Comparison of ENCODE assay signal across 9 cellular contexts in the genomic region with DNA sequence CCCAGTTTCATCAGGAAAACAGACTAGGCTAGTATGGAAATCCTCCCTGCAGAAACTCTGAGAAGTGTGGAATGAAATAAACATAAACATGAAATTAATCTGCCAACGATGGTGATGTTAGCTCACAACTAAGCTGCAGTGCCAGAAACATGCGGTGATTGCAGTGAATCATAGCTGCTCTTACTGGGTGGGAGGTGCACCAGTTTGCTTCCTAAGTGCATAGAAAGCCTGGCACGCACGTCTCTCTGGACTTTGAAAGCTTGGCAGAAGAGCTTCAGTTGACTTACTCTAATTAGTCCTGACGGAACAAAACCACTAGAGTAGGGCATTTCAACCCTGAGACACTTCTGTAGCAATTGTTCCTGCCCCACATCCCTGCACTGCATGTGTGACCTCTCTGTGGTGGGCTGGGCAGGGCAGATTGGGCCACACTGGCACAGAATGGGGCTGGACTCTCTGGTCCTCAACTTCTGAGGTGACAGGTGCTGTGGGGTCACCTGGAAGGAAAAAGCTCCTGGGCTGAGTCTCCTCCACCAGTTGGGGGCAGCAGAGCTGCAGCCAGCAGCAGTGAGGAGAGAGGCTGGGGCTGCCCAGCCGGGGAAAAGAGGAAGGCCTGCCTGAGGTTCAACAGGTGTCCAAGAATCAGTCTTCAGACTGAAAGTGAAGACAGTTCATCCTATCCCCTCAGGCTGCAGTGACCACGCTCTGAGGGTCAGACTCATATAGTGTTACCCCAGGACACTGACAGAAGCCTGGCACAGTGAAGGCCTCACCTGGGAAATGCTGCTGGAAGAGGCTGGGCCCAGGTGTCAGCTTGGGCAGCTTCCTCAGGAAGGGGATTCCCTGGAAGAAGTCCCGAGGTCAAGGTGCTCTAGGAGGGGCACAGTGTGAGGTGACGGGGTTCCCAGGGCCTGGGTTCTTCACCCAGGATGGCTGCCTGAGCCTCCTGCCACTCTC. TPM values are rescaled to one million over a fixed set of nuclear protein-coding genes. Genes with fewer than 3 reads are reported as not detected.
DNase-seq lines count a peak whose midpoint lies in the region; ATAC-seq and TF ChIP-seq lines count a peak whose summit lies in the region.
"Had no signal": no experiment of that assay in that cellular context is flagged by ENCODE, and none has a peak within 500 bp of the region (broad histone marks: within the 10 kb centered on the region; RNA-seq: fewer than 3 reads in every experiment).

No MANE protein-coding gene starts in this region.

- no peaks in the 10 kb centered on the region for H3K36me3 Mint-ChIP-seq in activated CD4-positive, alpha-beta memory T cell treated with anti-CD3 and anti-CD28 coated beads for 36 hours

- DNase-seq in NCI-H345 (lab: John Stamatoyannopoulos, UW) (peak; percentile 2), NCI-H345 treated with DMSO at 0.1 percent for 48 hours (lab: John Stamatoyannopoulos, UW; ENCODE audit: unreplicated experiment) (no peak), HEK293T (ENCODE audit: extremely low spot score) (peak; percentile 46), left lung (no peak)
- DNase-seq in activated CD4-positive, alpha-beta memory T cell treated with anti-CD3 and anti-CD28 coated beads for 36 hours: peak; percentile 31
- no peak for DNase-seq in activated CD4-positive, CD25-positive, alpha-beta regulatory T cell treated with anti-CD3 and anti-CD28 coated beads, Interleukin-2, amount 50 U/mL, for 72 hours

- H3K27me3 Mint-ChIP-seq in activated CD4-positive, alpha-beta memory T cell treated with anti-CD3 and anti-CD28 coated beads for 36 hours: no peaks in the 10 kb centered on the region

- no peak overlapping the region for H3K27ac Mint-ChIP-seq in activated CD4-positive, alpha-beta memory T cell treated with anti-CD3 and anti-CD28 coated beads for 36 hours

- no peaks in the 10 kb centered on the region for H3K4me1 ChIP-seq in left lung
- H3K4me1 ChIP-seq: parathyroid adenoma had no signal

- H3K4me3 ChIP-seq in left lung: no peak overlapping the region

- TF ChIP-seq CTCF in left lung (IDR thresholded peaks at IDR 0.05): peak in 1 of 2 donors; percentile 36

- no peaks in the 10 kb centered on the region for H3K4me1 Mint-ChIP-seq in activated CD4-positive, alpha-beta memory T cell treated with anti-CD3 and anti-CD28 coated beads for 36 hours (ENCODE audit: low read depth)

- CTCF ChIA-PET in HEK293T (lab: Yijun Ruan, JAX): interaction anchor here (0.6 to 2.3 kb wide), 9 partner anchors 7 to 199 kb away, joined by 3 to 16 read pairs (median 3); no protein-coding TSS in a partner anchor
- CTCF ChIA-PET in activated CD4-positive, alpha-beta memory T cell treated with anti-CD3 and anti-CD28 coated beads for 36 hours (lab: Charles Lee): interaction anchor here (0.9 to 2.1 kb wide), 6 partner anchors 18 to 98 kb away, joined by 3 to 8 read pairs (median 5); no protein-coding TSS in a partner anchor

- H3K36me3 ChIP-seq in left lung: no peaks in the 10 kb centered on the region

- H3K27ac ChIP-seq in left lung: no peak overlapping the region
- H3K27ac ChIP-seq: parathyroid adenoma had no signal

- H3K9me3 Mint-ChIP-seq in activated CD4-positive, alpha-beta memory T cell treated with anti-CD3 and anti-CD28 coated beads for 36 hours: no peaks in the 10 kb centered on the region

- POLR2A ChIA-PET in HEK293T (lab: Yijun Ruan, JAX): no interaction called here
- POLR2A ChIA-PET in activated CD4-positive, alpha-beta memory T cell treated with anti-CD3 and anti-CD28 coated beads for 36 hours (lab: Charles Lee): interaction anchor here (1.1 kb wide), 1 partner anchor 18 kb away, joined by 3 read pairs; no protein-coding TSS in a partner anchor

- intact Hi-C loops in activated CD4-positive, alpha-beta memory T cell treated with anti-CD3 and anti-CD28 coated beads for 36 hours (cut with micrococcal nuclease): loop anchor here (10.0 kb wide), 1 partner anchor 90 kb away; no protein-coding TSS in a partner anchor
- intact Hi-C loops in left lung (cut with DNase I): no loop called here

- no peak overlapping the region for H3K4me3 Mint-ChIP-seq in activated CD4-positive, alpha-beta memory T cell treated with anti-CD3 and anti-CD28 coated beads for 36 hours

- no peaks in the 10 kb centered on the region for H3K9me3 ChIP-seq in left lung

- H3K27me3 ChIP-seq in left lung: no peaks in the 10 kb centered on the region

- ATAC-seq in left lung (peak; percentile 72), HG03432 (IDR thresholded peaks at IDR 0.05; ENCODE audit: unreplicated experiment) (no peak), GM18517 (IDR thresholded peaks at IDR 0.05; ENCODE audit: unreplicated experiment) (no peak)

TF ChIP-seq in HEK293T, 16 proteins besides CTCF, POLR2A, EP300 and RAD21:
- TF ChIP-seq NFRKB (IDR thresholded peaks at IDR 0.05) (no peak), BHLHE40 (IDR thresholded peaks at IDR 0.05; ENCODE audit: borderline replicate concordance) (no peak), FOXA1 (IDR thresholded peaks at IDR 0.05) (no peak), CTBP1 (IDR thresholded peaks at IDR 0.05; ENCODE audit: borderline replicate concordance) (no peak), ZNF384 (IDR thresholded peaks at IDR 0.05) (no peak), FOXM1 (IDR thresholded peaks at IDR 0.05; ENCODE audit: borderline replicate concordance) (no peak), TARDBP (IDR thresholded peaks at IDR 0.05) (no peak), LEF1 (IDR thresholded peaks at IDR 0.05; ENCODE audit: borderline replicate concordance) (no peak), SUZ12 (IDR thresholded peaks at IDR 0.05) (no peak), FOXK2 (IDR thresholded peaks at IDR 0.05) (no peak), SP1 (IDR thresholded peaks at IDR 0.05) (no peak), ARNT (IDR thresholded peaks at IDR 0.05) (no peak), HDGF (IDR thresholded peaks at IDR 0.05; ENCODE audit: borderline replicate concordance) (no peak), L3MBTL2 (conservative IDR thresholded peaks at IDR 0.05) (no peak), PKNOX1 (IDR thresholded peaks at IDR 0.05) (no peak), ELF4 (IDR thresholded peaks at IDR 0.05) (no peak)

RNA-seq across cellular contexts. Expression of gene GGTLC2, which starts 40.5 kb away (rescaled TPM):
- total RNA-seq in activated CD4-positive, alpha-beta memory T cell treated with anti-CD3 and anti-CD28 coated beads for 36 hours: not detected
- total RNA-seq in left lung: under 1 TPM; 0.47 to 0.55 TPM

Comparison
In these comparisons a context has a peak if more than half of its experiments do, and no peak if none do; other contexts are left out.
1. DNase-seq: peak in NCI-H345 (single experiment), HEK293T (single experiment) and activated CD4-positive, alpha-beta memory T cell treated with anti-CD3 and anti-CD28 coated beads for 36 hours (single experiment); none in NCI-H345 treated with DMSO at 0.1 percent for 48 hours (single experiment), left lung (0 of 2) and activated CD4-positive, CD25-positive, alpha-beta regulatory T cell treated with anti-CD3 and anti-CD28 coated beads, Interleukin-2, amount 50 U/mL, for 72 hours (single experiment).